ENCODE assay signal across 20 cellular contexts in genomic region chr16:30820952-30821421, GRCh38.
"Had no signal": no experiment of that assay in that cellular context is flagged by ENCODE, and none has a peak within 500 bp of the region (broad histone marks: within the 10 kb centered on the region; RNA-seq: fewer than 3 reads in every experiment).

No MANE protein-coding gene starts in this region.

- H3K4me1 ChIP-seq: body of pancreas, foreskin keratinocyte, prostate gland, right atrium auricular region had no signal

- H3K27me3 Mint-ChIP-seq: activated CD4-positive, alpha-beta T cell treated with anti-CD3 and anti-CD28 coated beads, Interleukin-2, amount 10 ng/mL, durations not matched to agents 24 days and 14 days; activated CD8-positive, alpha-beta T cell treated with anti-CD3 and anti-CD28 coated beads for 36 hours; activated naive CD8-positive, alpha-beta T cell treated with anti-CD3 and anti-CD28 coated beads, Interleukin-2, amount 10 ng/mL, durations not matched to agents 7 days and 5 days had no signal

- H3K4me1 Mint-ChIP-seq: activated CD4-positive, alpha-beta T cell treated with anti-CD3 and anti-CD28 coated beads, Interleukin-2, amount 10 ng/mL, durations not matched to agents 24 days and 14 days; activated naive CD8-positive, alpha-beta T cell treated with anti-CD3 and anti-CD28 coated beads, Interleukin-2, amount 10 ng/mL, durations not matched to agents 7 days and 5 days; activated T-helper 17 cell treated with anti-CD3 and anti-CD28 coated beads, Interleukin-2, amount 50 U/mL, for 72 hours; endodermal cell; nephron progenitor cell had no signal

- H3K79me2 ChIP-seq: hepatocyte had no signal

- H3K27ac Mint-ChIP-seq: activated CD4-positive, alpha-beta T cell treated with anti-CD3 and anti-CD28 coated beads, Interleukin-2, amount 10 ng/mL, durations not matched to agents 24 days and 14 days; activated CD8-positive, alpha-beta T cell treated with anti-CD3 and anti-CD28 coated beads for 36 hours; activated naive CD8-positive, alpha-beta T cell treated with anti-CD3 and anti-CD28 coated beads, Interleukin-2, amount 10 ng/mL, durations not matched to agents 7 days and 5 days; activated T-helper 17 cell treated with anti-CD3 and anti-CD28 coated beads, Interleukin-2, amount 50 U/mL, for 72 hours; endodermal cell; nephron progenitor cell had no signal

- H3K4me3 ChIP-seq: body of pancreas, hepatocyte, lung, prostate gland, right atrium auricular region, stomach had no signal

- H3K27me3 ChIP-seq: body of pancreas, foreskin keratinocyte, hepatocyte, right atrium auricular region, stomach had no signal

- H3K36me3 ChIP-seq: prostate gland, right atrium auricular region, stomach had no signal

- H3K27ac ChIP-seq: body of pancreas, epithelial cell of prostate, foreskin keratinocyte, hepatocyte, prostate gland, right atrium auricular region, stomach had no signal

- H3K4me3 Mint-ChIP-seq: activated CD4-positive, alpha-beta T cell treated with anti-CD3 and anti-CD28 coated beads, Interleukin-2, amount 10 ng/mL, durations not matched to agents 24 days and 14 days; activated CD8-positive, alpha-beta T cell treated with anti-CD3 and anti-CD28 coated beads for 36 hours; activated naive CD8-positive, alpha-beta T cell treated with anti-CD3 and anti-CD28 coated beads, Interleukin-2, amount 10 ng/mL, durations not matched to agents 7 days and 5 days; activated T-helper 17 cell treated with anti-CD3 and anti-CD28 coated beads, Interleukin-2, amount 50 U/mL, for 72 hours; endodermal cell; nephron progenitor cell had no signal

- ATAC-seq: activated CD8-positive, alpha-beta T cell treated with anti-CD3 and anti-CD28 coated beads for 36 hours; body of pancreas; foreskin keratinocyte had no signal

- H3K4me2 ChIP-seq: hepatocyte had no signal

- H3K9me3 Mint-ChIP-seq: activated CD4-positive, alpha-beta T cell treated with anti-CD3 and anti-CD28 coated beads, Interleukin-2, amount 10 ng/mL, durations not matched to agents 24 days and 14 days; activated CD8-positive, alpha-beta T cell treated with anti-CD3 and anti-CD28 coated beads for 36 hours; activated naive CD8-positive, alpha-beta T cell treated with anti-CD3 and anti-CD28 coated beads, Interleukin-2, amount 10 ng/mL, durations not matched to agents 7 days and 5 days; activated T-helper 17 cell treated with anti-CD3 and anti-CD28 coated beads, Interleukin-2, amount 50 U/mL, for 72 hours had no signal

- H3K9me3 ChIP-seq: body of pancreas, prostate gland, right atrium auricular region, stomach had no signal

- H2AFZ ChIP-seq: hepatocyte had no signal

- H3K36me3 Mint-ChIP-seq: activated naive CD8-positive, alpha-beta T cell treated with anti-CD3 and anti-CD28 coated beads, Interleukin-2, amount 10 ng/mL, durations not matched to agents 7 days and 5 days had no signal

- DNase-seq: activated CD4-positive, alpha-beta T cell treated with anti-CD3 and anti-CD28 coated beads, Interleukin-2, amount 10 ng/mL, durations not matched to agents 24 days and 14 days; activated CD4-positive, CD25-positive, alpha-beta regulatory T cell; activated CD8-positive, alpha-beta T cell treated with anti-CD3 and anti-CD28 coated beads for 36 hours; activated naive CD4-positive, alpha-beta T cell treated with Interleukin-2 at 50 U/mL for 16 hours; activated naive CD8-positive, alpha-beta T cell treated with anti-CD3 and anti-CD28 coated beads, Interleukin-2, amount 10 ng/mL, durations not matched to agents 7 days and 5 days; activated T-cell treated with anti-CD3 and anti-CD28 coated beads, Interleukin-2, amount 50 U/mL, for 1 hour; amygdala; body of pancreas; endodermal cell; foreskin keratinocyte; midbrain; nephron progenitor cell; stomach; T1000 had no signal
